ENCODE assay signal across 8 cellular contexts in genomic region chr7:20330176-20330796, GRCh38. TPM values are rescaled to one million over a fixed set of nuclear protein-coding genes. Genes with fewer than 3 reads are reported as not detected.
DNase-seq lines count a peak whose midpoint lies in the region; ATAC-seq, FAIRE-seq and TF ChIP-seq lines count a peak whose summit lies in the region.

No MANE protein-coding gene starts in this region.

- peaks cover 69% of the 10 kb centered on the region for H3K36me3 Mint-ChIP-seq in Calu3 (ENCODE audit: insufficient read depth, unreplicated experiment)
- H3K36me3 Mint-ChIP-seq in activated naive CD8-positive, alpha-beta T cell treated with anti-CD3 and anti-CD28 coated beads for 36 hours, result no peaks in the 10 kb centered on the region

- intact Hi-C loops in Calu3 (cut with micrococcal nuclease; ENCODE audit: unreplicated experiment), result no loop called here
- intact Hi-C loops in cardiac septum (cut with DNase I), result loop anchor here (5.0 to 10.0 kb wide), 2 partner anchors 77 to 255 kb away; no protein-coding TSS in a partner anchor
- intact Hi-C loops in ovary (cut with DNase I), result no loop called here

- BruUV-seq in Calu3 (replicated peaks; lab: Mats Ljungman, UMichigan), result no TSS peak

- no peaks in the 10 kb centered on the region for H3K27me3 Mint-ChIP-seq in Calu3 (ENCODE audit: unreplicated experiment)
- peaks cover 68% of the 10 kb centered on the region for H3K27me3 Mint-ChIP-seq in activated naive CD8-positive, alpha-beta T cell treated with anti-CD3 and anti-CD28 coated beads for 36 hours

- peak; percentile 62 for ATAC-seq in GM19397 (IDR thresholded peaks at IDR 0.05; ENCODE audit: unreplicated experiment)
- ATAC-seq in HG03460 (IDR thresholded peaks at IDR 0.05; ENCODE audit: unreplicated experiment), result peak; percentile 52

- H3K27me3 ChIP-seq in NT2/D1 (ENCODE audit: insufficient read depth, insufficient read length), result peaks cover 14% of the 10 kb centered on the region
- no peaks in the 10 kb centered on the region for H3K27me3 ChIP-seq in ovary

- peak overlapping the region; percentile 93 for H3K4me3 Mint-ChIP-seq in Calu3 (ENCODE audit: low read depth, unreplicated experiment)
- H3K4me3 Mint-ChIP-seq in activated naive CD8-positive, alpha-beta T cell treated with anti-CD3 and anti-CD28 coated beads for 36 hours, result peak overlapping the region; percentile 84

- peak overlapping the region; percentile 89 for H3K9ac ChIP-seq in NT2/D1 (ENCODE audit: insufficient read length, low read depth)

- H3K4me3 ChIP-seq in NT2/D1 (ENCODE audit: insufficient read length, low read depth) (peak overlapping the region; percentile 75), ovary (peak overlapping the region; percentile 73)

- peaks cover 20% of the 10 kb centered on the region for H3K4me1 Mint-ChIP-seq in Calu3 (ENCODE audit: low read depth, unreplicated experiment)
- peaks cover 19% of the 10 kb centered on the region for H3K4me1 Mint-ChIP-seq in activated naive CD8-positive, alpha-beta T cell treated with anti-CD3 and anti-CD28 coated beads for 36 hours

- peak; percentile 37 for FAIRE-seq in urothelium cell line (lab: Jason Lieb, UNC)

- no peak for TF ChIP-seq EP300 in ovary (IDR thresholded peaks at IDR 0.05)

- H3K4me1 ChIP-seq in NT2/D1 (ENCODE audit: insufficient read depth, insufficient read length), result no peaks in the 10 kb centered on the region
- H3K4me1 ChIP-seq in ovary (ENCODE audit: insufficient read depth), result peaks cover 1% of the 10 kb centered on the region

- H3K9me3 ChIP-seq in NT2/D1 (ENCODE audit: insufficient read depth, low read length) (no peaks in the 10 kb centered on the region), ovary (no peaks in the 10 kb centered on the region)

- no peak for TF ChIP-seq CTCF in Calu3 (IDR thresholded peaks at IDR 0.05; ENCODE audit: unreplicated experiment)
- peak in 1 of 3 donors; percentile 16 for TF ChIP-seq CTCF in ovary (IDR thresholded peaks at IDR 0.05)

- CTCF ChIA-PET in Calu3 (lab: Charles Lee), result interaction anchor here (0.9 to 2.6 kb wide), 11 partner anchors 9 to 582 kb away, joined by 3 to 17 read pairs (median 4); partner anchors contain the start of gene MACC1

- TF ChIP-seq POLR2A in ovary (IDR thresholded peaks at IDR 0.05), result no peak

- no peaks in the 10 kb centered on the region for H3K9me3 Mint-ChIP-seq in Calu3 (ENCODE audit: low read depth, unreplicated experiment)
- H3K9me3 Mint-ChIP-seq in activated naive CD8-positive, alpha-beta T cell treated with anti-CD3 and anti-CD28 coated beads for 36 hours, result no peaks in the 10 kb centered on the region

- DNase-seq in Calu3, result peak; percentile 93
- DNase-seq in NT2/D1 (ENCODE audit: low read depth, low spot score), result no peak
- DNase-seq in activated naive CD8-positive, alpha-beta T cell treated with anti-CD3 and anti-CD28 coated beads for 36 hours, result peak; percentile 85
- peak; percentile 88 for DNase-seq in cardiac septum (ENCODE audit: low spot score)
- peak; percentile 84 to 90 (median 87) for DNase-seq in ovary
- DNase-seq in urothelium cell line (ENCODE audit: low spot score), result peak; percentile 84

- H3K36me3 ChIP-seq in NT2/D1 (ENCODE audit: insufficient read depth, insufficient read length, low read length) (no peaks in the 10 kb centered on the region), ovary (no peaks in the 10 kb centered on the region)

- WGBS in ovary, 3 donors, result 0 to 1% (median 1%) methylated on average over 42 of the region's 42 CpGs

- H3K27ac Mint-ChIP-seq in Calu3 (ENCODE audit: unreplicated experiment), result peak overlapping the region; percentile 98
- peak overlapping the region; percentile 59 for H3K27ac Mint-ChIP-seq in activated naive CD8-positive, alpha-beta T cell treated with anti-CD3 and anti-CD28 coated beads for 36 hours

- H3K27ac ChIP-seq in ovary, result peak overlapping the region; percentile 86 to 88

RNA-seq across cellular contexts. Expression of gene ITGB8, which starts 0.4 kb away (rescaled TPM):
- total RNA-seq in Calu3 (2022) (157 and 183 TPM in 2 replicates), cardiac septum (1.5 TPM), ovary (10 to 100 TPM in 5 of 7 donors, 1 to 10 TPM in 2; 6.8 to 45.5 (median 14.1) TPM)
- total RNA-seq in activated naive CD8-positive, alpha-beta T cell treated with anti-CD3 and anti-CD28 coated beads for 36 hours, result not detected
- polyA plus RNA-seq in ovary, result 1 to 10 TPM; 3.7 to 4.4 TPM
